In genomic region chr19:46137915-46138473, GRCh38 we compare ENCODE assay signal across 1 cellular context.
TF ChIP-seq lines count a peak whose summit lies in the region.

No MANE protein-coding gene starts in this region.

TF ChIP-seq in H1, 55 proteins besides CTCF, POLR2A, EP300 and RAD21:
- no peak for TF ChIP-seq SUZ12 (IDR thresholded peaks at IDR 0.05; ENCODE audit: low read length)
- TF ChIP-seq TBP (IDR thresholded peaks at IDR 0.05; ENCODE audit: low read depth, low read length) = no peak
- no peak for TF ChIP-seq TAF7 (optimal IDR thresholded peaks at IDR 0.05; ENCODE audit: borderline replicate concordance, low read depth, low read length)
- no peak for TF ChIP-seq GABPA (IDR thresholded peaks at IDR 0.05; ENCODE audit: borderline replicate concordance, insufficient read depth, low read length)
